21 cellular contexts compared by ENCODE assay signal in genomic region chr13:50189450-50189849, GRCh38.
DNase-seq lines count a peak whose midpoint lies in the region; ATAC-seq, FAIRE-seq and TF ChIP-seq lines count a peak whose summit lies in the region.
"Had no signal": no experiment of that assay in that cellular context is flagged by ENCODE, and none has a peak within 500 bp of the region (broad histone marks: within the 10 kb centered on the region; RNA-seq: fewer than 3 reads in every experiment).

No MANE protein-coding gene starts in this region.

- FAIRE-seq in GM12892 (lab: Jason Lieb, UNC): peak; percentile 48
- FAIRE-seq: D721Med, TTC549 had no signal

- TF ChIP-seq CTCF in DOHH2 (IDR thresholded peaks at IDR 0.05; ENCODE audit: low read depth, low read length, poor library complexity, severe bottlenecking) (peak; percentile 33), OCI-LY7 (conservative IDR thresholded peaks at IDR 0.05; ENCODE audit: low read length) (peak; percentile 44; the same call in 1 of the 2 replicates), epithelial cell of proximal tubule (conservative IDR thresholded peaks at IDR 0.05; ENCODE audit: low read depth, low read length) (peak; percentile 29)

- H3K9me3 ChIP-seq in DOHH2 (ENCODE audit: control insufficient read depth, insufficient read depth, low read length) (no peaks in the 10 kb centered on the region), OCI-LY7 (ENCODE audit: low read length) (no peaks in the 10 kb centered on the region)
- H3K9me3 ChIP-seq: BLaER1, tibial nerve had no signal

- H3K4me3 ChIP-seq in DOHH2 (ENCODE audit: low read length) (no peak overlapping the region), OCI-LY7 (ENCODE audit: low read depth, low read length, poor library complexity, severe bottlenecking) (no peak overlapping the region), epithelial cell of proximal tubule (ENCODE audit: low read depth, low read length) (no peak overlapping the region)
- H3K4me3 ChIP-seq: BLaER1, cardiac muscle cell, tibial nerve had no signal

- no peaks in the 10 kb centered on the region for H3K4me1 ChIP-seq in DOHH2 (ENCODE audit: control insufficient read depth, low read length)
- no peaks in the 10 kb centered on the region for H3K4me1 ChIP-seq in OCI-LY7 (ENCODE audit: insufficient read depth, low read length, poor library complexity, severe bottlenecking)
- H3K4me1 ChIP-seq: BLaER1, tibial nerve had no signal

- ATAC-seq in HG03439 (IDR thresholded peaks at IDR 0.05; ENCODE audit: unreplicated experiment): no peak
- ATAC-seq: activated naive CD8-positive, alpha-beta T cell treated with anti-CD3 and anti-CD28 coated beads, Interleukin-2, amount 50 U/mL, for 24 hours had no signal

- H3K4me2 ChIP-seq in DOHH2 (ENCODE audit: low read length) (no peak overlapping the region), OCI-LY7 (ENCODE audit: low read length) (no peak overlapping the region)
- H3K4me2 ChIP-seq: BLaER1 had no signal

- no peak overlapping the region for H2AFZ ChIP-seq in OCI-LY7 (ENCODE audit: low read length)

- H4K20me1 ChIP-seq in DOHH2 (ENCODE audit: control insufficient read depth, insufficient read depth, low read depth, low read length) (no peaks in the 10 kb centered on the region), OCI-LY7 (ENCODE audit: insufficient read depth, low read length) (no peaks in the 10 kb centered on the region)
- H4K20me1 ChIP-seq: BLaER1 had no signal

- no TSS peak for BruUV-seq in OCI-LY7 (replicated peaks; lab: Mats Ljungman, UMichigan)

- TF ChIP-seq POLR2A in GM12892 (IDR thresholded peaks at IDR 0.05; ENCODE audit: low read depth, low read length): no peak

- H3K79me2 ChIP-seq in DOHH2 (ENCODE audit: control insufficient read depth, low read length) (no peaks in the 10 kb centered on the region), OCI-LY7 (ENCODE audit: insufficient read depth, low read depth, low read length) (no peaks in the 10 kb centered on the region)

- H3F3A ChIP-seq in DOHH2 (ENCODE audit: control insufficient read depth, insufficient read depth): no peaks in the 10 kb centered on the region

- no peaks in the 10 kb centered on the region for H3K9me2 ChIP-seq in DOHH2 (replicated peaks; ENCODE audit: control insufficient read depth, low read length)
- no peaks in the 10 kb centered on the region for H3K9me2 ChIP-seq in OCI-LY7 (ENCODE audit: insufficient read depth, low read length)

- DNase-seq in GM12892 (ENCODE audit: insufficient read length): no peak
- no peak for DNase-seq in OCI-LY7 (ENCODE audit: low spot score)
- DNase-seq in epithelial cell of proximal tubule (ENCODE audit: low read depth): no peak
- no peak for DNase-seq in activated gamma-delta T cell treated with Interleukin-2 at 50 U/mL for 16 hours
- DNase-seq in stimulated activated CD4-positive, alpha-beta T cell treated with anti-CD3 and anti-CD28 coated beads, Interleukin-4, amount 100 ng/mL, for 24 hours: no peak
- DNase-seq: activated naive CD8-positive, alpha-beta T cell treated with anti-CD3 and anti-CD28 coated beads, Interleukin-2, amount 50 U/mL, for 24 hours; foreskin fibroblast; hypothalamus; midbrain; NCI-H1092 treated with DMSO at 0.1 percent for 48 hours; NCI-H69; RPMI8226; stimulated activated CD4-positive, alpha-beta T cell treated with anti-CD3 and anti-CD28 coated beads, Interleukin-12 subunit alpha, Interleukin-12 subunit beta, amount 100 ng/mL, for 4 hours; stimulated activated naive CD4-positive, alpha-beta T cell had no signal

- H3K36me3 ChIP-seq in DOHH2 (ENCODE audit: control insufficient read depth, low read length) (no peaks in the 10 kb centered on the region), OCI-LY7 (ENCODE audit: insufficient read depth, low read length) (no peaks in the 10 kb centered on the region)
- H3K36me3 ChIP-seq: BLaER1, cardiac muscle cell, tibial nerve had no signal

- no peaks in the 10 kb centered on the region for H3K27me3 ChIP-seq in DOHH2 (ENCODE audit: control insufficient read depth, low read length)
- H3K27me3 ChIP-seq: BLaER1, cardiac muscle cell, tibial nerve had no signal

- POLR2A ChIA-PET in OCI-LY7 (lab: Charles Lee): interaction anchor here (0.7 to 0.9 kb wide), 2 partner anchors 52 to 132 kb away, joined by 3 to 4 read pairs; no protein-coding TSS in a partner anchor

- no peak overlapping the region for H3K27ac ChIP-seq in DOHH2 (ENCODE audit: low read depth, low read length)
- no peak overlapping the region for H3K27ac ChIP-seq in OCI-LY7 (ENCODE audit: low read depth, low read length, poor library complexity, severe bottlenecking)
- H3K27ac ChIP-seq: BLaER1, cardiac muscle cell, tibial nerve had no signal

- intact Hi-C loops in OCI-LY7 (cut with micrococcal nuclease; ENCODE audit: unreplicated experiment): no loop called here

- CTCF ChIA-PET in OCI-LY7 (lab: Charles Lee; ENCODE audit: unreplicated experiment): no interaction called here
